ENCODE assay signal across 30 cellular contexts in genomic region chr7:74318043-74318442, GRCh38.
"Had no signal": no experiment of that assay in that cellular context is flagged by ENCODE, and none has a peak within 500 bp of the region (broad histone marks: within the 10 kb centered on the region; RNA-seq: fewer than 3 reads in every experiment).

No MANE protein-coding gene starts in this region.

- H3K4me1 ChIP-seq: SJCRH30 had no signal

- H3K36me3 ChIP-seq: MG63, WERI-Rb-1 had no signal

- H3K9me3 ChIP-seq: MG63, SJCRH30 had no signal

- H3K27ac ChIP-seq: SJCRH30, SK-N-MC, WERI-Rb-1 had no signal

- DNase-seq: activated CD4-positive, alpha-beta T cell treated with anti-CD3 and anti-CD28 coated beads, Interleukin-2, amount 10 ng/mL, durations not matched to agents 7 days and 5 days; activated CD4-positive, alpha-beta T cell treated with anti-CD3 and anti-CD28 coated beads, Interleukin-2, amount 50 U/mL, for 48 hours; activated CD4-positive, CD25-positive, alpha-beta regulatory T cell; activated CD8-positive, alpha-beta T cell treated with anti-CD3 and anti-CD28 coated beads, Interleukin-2, amount 10 ng/mL, durations not matched to agents 7 days and 5 days; activated gamma-delta T cell; activated naive CD4-positive, alpha-beta T cell treated with Interleukin-2 at 50 U/mL for 16 hours; activated naive CD8-positive, alpha-beta T cell treated with anti-CD3 and anti-CD28 coated beads, Interleukin-2, amount 10 ng/mL, durations not matched to agents 7 days and 5 days; activated T-cell treated with anti-CD3 and anti-CD28 coated beads, Interleukin-2, amount 50 U/mL, for 24 hours; caudate nucleus; cerebellar nuclear complex; Karpas-422; MG63; NCI-H1048; NCI-H1436 treated with DMSO at 0.1 percent for 48 hours; NCI-H1694 treated with DMSO at 0.1 percent for 48 hours; NCI-H2029; NCI-H2171; NCI-H510A; NCI-H526; NCI-H748 treated with DMSO at 0.1 percent for 48 hours; NK-92 treated with Interleukin-12 subunit alpha and Interleukin-12 subunit beta, amount 100 ng/mL, for 24 hours; SHP77; SJCRH30; T1000; WERI-Rb-1 had no signal

- FAIRE-seq: bronchial epithelial cell had no signal

- H3K36me3 Mint-ChIP-seq: activated naive CD4-positive, alpha-beta T cell treated with anti-CD3 and anti-CD28 coated beads, Interleukin-2, amount 50 U/mL, for 24 hours; activated naive CD8-positive, alpha-beta T cell treated with anti-CD3 and anti-CD28 coated beads, Interleukin-2, amount 10 ng/mL, durations not matched to agents 7 days and 5 days had no signal

- H3K4me3 Mint-ChIP-seq: activated CD4-positive, alpha-beta T cell treated with anti-CD3 and anti-CD28 coated beads, Interleukin-2, amount 10 ng/mL, durations not matched to agents 7 days and 5 days; activated CD8-positive, alpha-beta T cell treated with anti-CD3 and anti-CD28 coated beads, Interleukin-2, amount 10 ng/mL, durations not matched to agents 7 days and 5 days; activated naive CD4-positive, alpha-beta T cell treated with anti-CD3 and anti-CD28 coated beads, Interleukin-2, amount 50 U/mL, for 24 hours; activated naive CD8-positive, alpha-beta T cell treated with anti-CD3 and anti-CD28 coated beads, Interleukin-2, amount 10 ng/mL, durations not matched to agents 7 days and 5 days; activated T-cell treated with anti-CD3 and anti-CD28 coated beads, Interleukin-2, amount 50 U/mL, for 24 hours; brain had no signal

- H3K27ac Mint-ChIP-seq: activated CD4-positive, alpha-beta T cell treated with anti-CD3 and anti-CD28 coated beads, Interleukin-2, amount 10 ng/mL, durations not matched to agents 7 days and 5 days; activated CD8-positive, alpha-beta T cell treated with anti-CD3 and anti-CD28 coated beads, Interleukin-2, amount 10 ng/mL, durations not matched to agents 7 days and 5 days; activated naive CD4-positive, alpha-beta T cell treated with anti-CD3 and anti-CD28 coated beads, Interleukin-2, amount 50 U/mL, for 24 hours; activated naive CD8-positive, alpha-beta T cell treated with anti-CD3 and anti-CD28 coated beads, Interleukin-2, amount 10 ng/mL, durations not matched to agents 7 days and 5 days; activated T-cell treated with anti-CD3 and anti-CD28 coated beads, Interleukin-2, amount 50 U/mL, for 24 hours; activated T-helper 2 cell treated with anti-CD3 and anti-CD28 coated beads, Interferon-gamma antibody, Interleukin-2, Interleukin-4, amounts not matched to agents 10 μg/mL and 5 μg/mL and 100 μg/mL, durations not matched to agents 14 hours and 24 hours and 36 hours had no signal

- H3K4me3 ChIP-seq: MG63, SJCRH30, SK-N-MC had no signal

- H3K9me3 Mint-ChIP-seq: activated CD4-positive, alpha-beta T cell treated with anti-CD3 and anti-CD28 coated beads, Interleukin-2, amount 10 ng/mL, durations not matched to agents 7 days and 5 days; activated naive CD4-positive, alpha-beta T cell treated with anti-CD3 and anti-CD28 coated beads, Interleukin-2, amount 50 U/mL, for 24 hours; activated naive CD8-positive, alpha-beta T cell treated with anti-CD3 and anti-CD28 coated beads, Interleukin-2, amount 10 ng/mL, durations not matched to agents 7 days and 5 days; activated T-cell treated with anti-CD3 and anti-CD28 coated beads, Interleukin-2, amount 50 U/mL, for 24 hours; activated T-helper 2 cell treated with anti-CD3 and anti-CD28 coated beads, Interferon-gamma antibody, Interleukin-2, Interleukin-4, amounts not matched to agents 10 μg/mL and 5 μg/mL and 100 μg/mL, durations not matched to agents 14 hours and 24 hours and 36 hours had no signal

- H3K4me1 Mint-ChIP-seq: activated CD4-positive, alpha-beta T cell treated with anti-CD3 and anti-CD28 coated beads, Interleukin-2, amount 10 ng/mL, durations not matched to agents 7 days and 5 days; activated naive CD4-positive, alpha-beta T cell treated with anti-CD3 and anti-CD28 coated beads, Interleukin-2, amount 50 U/mL, for 24 hours had no signal

- H3K27me3 Mint-ChIP-seq: activated CD4-positive, alpha-beta T cell treated with anti-CD3 and anti-CD28 coated beads, Interleukin-2, amount 10 ng/mL, durations not matched to agents 7 days and 5 days; activated naive CD4-positive, alpha-beta T cell treated with anti-CD3 and anti-CD28 coated beads, Interleukin-2, amount 50 U/mL, for 24 hours; activated T-cell treated with anti-CD3 and anti-CD28 coated beads, Interleukin-2, amount 50 U/mL, for 24 hours; brain had no signal

- ATAC-seq: activated CD8-positive, alpha-beta T cell treated with anti-CD3 and anti-CD28 coated beads, Interleukin-2, amount 10 ng/mL, durations not matched to agents 7 days and 5 days had no signal

- H3K27me3 ChIP-seq: MG63, SJCRH30 had no signal
